In the genomic region with DNA sequence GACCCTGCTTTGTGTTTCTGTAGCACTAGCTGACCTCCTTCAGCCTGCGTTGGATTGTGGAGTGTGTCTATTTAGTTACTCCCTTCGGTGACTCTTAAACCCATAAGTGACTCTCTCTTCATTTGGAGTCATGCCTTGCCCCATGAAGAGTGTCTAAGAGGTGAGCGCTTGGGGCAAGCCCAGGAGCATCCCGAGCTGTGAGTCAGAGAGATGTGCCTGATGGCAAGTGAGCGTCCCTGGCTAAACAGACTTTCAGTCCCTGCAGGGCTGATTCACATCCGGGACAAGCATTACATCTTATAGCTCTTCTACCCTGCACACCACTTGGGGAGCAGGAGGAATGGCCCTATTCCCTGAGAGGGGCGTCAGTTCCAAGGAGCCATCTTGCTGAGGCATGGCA, we compare ENCODE assay signal across 14 cellular contexts.
"Had no signal": no experiment of that assay in that cellular context is flagged by ENCODE, and none has a peak within 500 bp of the region (broad histone marks: within the 10 kb centered on the region; RNA-seq: fewer than 3 reads in every experiment).

No MANE protein-coding gene starts in this region.

- H3K4me3 ChIP-seq: heart left ventricle, sigmoid colon, SK-N-MC, spleen had no signal

- H3K27ac ChIP-seq: heart left ventricle, parathyroid adenoma, sigmoid colon, SK-N-MC, spleen had no signal

- H3K4me1 ChIP-seq: parathyroid adenoma, sigmoid colon had no signal

- FAIRE-seq: astrocyte, colon, endometrium had no signal

- H3K27me3 Mint-ChIP-seq: activated CD8-positive, alpha-beta T cell treated with anti-CD3 and anti-CD28 coated beads for 36 hours; naive B cell had no signal

- H3K27me3 ChIP-seq: heart left ventricle, sigmoid colon, spleen had no signal

- H2AFZ ChIP-seq: parathyroid adenoma had no signal

- ATAC-seq: activated CD8-positive, alpha-beta T cell treated with anti-CD3 and anti-CD28 coated beads for 36 hours; heart left ventricle; left colon had no signal

- DNase-seq: activated CD4-positive, alpha-beta T cell treated with anti-CD3 and anti-CD28 coated beads for 1 hour; activated naive CD4-positive, alpha-beta T cell treated with anti-CD3 and anti-CD28 coated beads, Interleukin-2, amount 50 U/mL, for 16 hours; foreskin melanocyte; heart left ventricle; left colon; naive B cell; sigmoid colon; spleen had no signal

- H3K9me3 Mint-ChIP-seq: activated CD8-positive, alpha-beta T cell treated with anti-CD3 and anti-CD28 coated beads for 36 hours; naive B cell had no signal

- H3K4me3 Mint-ChIP-seq: activated CD8-positive, alpha-beta T cell treated with anti-CD3 and anti-CD28 coated beads for 36 hours; naive B cell had no signal

- H3K27ac Mint-ChIP-seq: activated CD8-positive, alpha-beta T cell treated with anti-CD3 and anti-CD28 coated beads for 36 hours had no signal

- H3K9me3 ChIP-seq: heart left ventricle, sigmoid colon, spleen had no signal

- H3K9ac ChIP-seq: parathyroid adenoma had no signal
